ENCODE assay signal across 11 cellular contexts in the genomic region with DNA sequence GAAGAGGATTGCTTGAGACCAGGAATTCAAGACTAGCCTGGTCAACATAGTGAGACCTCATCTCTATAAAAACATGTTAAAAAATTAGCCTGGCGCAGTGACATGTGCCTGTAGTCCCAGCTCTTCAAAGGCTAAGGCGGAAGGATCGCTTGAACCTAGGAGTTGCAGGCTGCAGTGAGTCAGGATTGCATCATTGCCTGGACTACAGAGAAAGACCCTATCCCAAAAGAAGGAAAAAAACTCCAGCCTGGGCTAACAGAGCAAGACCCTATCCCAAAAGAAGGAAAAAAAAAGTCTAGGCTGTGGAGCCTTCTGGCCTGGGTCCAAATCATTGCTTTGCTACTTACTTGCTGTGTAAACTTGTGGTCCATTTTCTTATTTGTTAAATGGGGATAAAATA. TPM values are rescaled to one million over a fixed set of nuclear protein-coding genes. Genes with fewer than 3 reads are reported as not detected.
A peak's percentile ranks its signal among the peaks of the same experiment; 100 is the strongest.
DNase-seq lines count a peak whose midpoint lies in the region; ATAC-seq, FAIRE-seq and TF ChIP-seq lines count a peak whose summit lies in the region.
"Had no signal": no experiment of that assay in that cellular context is flagged by ENCODE, and none has a peak within 500 bp of the region (broad histone marks: within the 10 kb centered on the region; RNA-seq: fewer than 3 reads in every experiment).

No MANE protein-coding gene starts in this region.

- TF ChIP-seq RAD21 in IMR-90 (IDR thresholded peaks at IDR 0.05; ENCODE audit: low read length) = no peak

- no peak overlapping the region for H2BK20ac ChIP-seq in IMR-90 (ENCODE audit: low read depth, low read length)

- no peaks in the 10 kb centered on the region for H3K9me3 ChIP-seq in IMR-90 (ENCODE audit: control insufficient read depth, insufficient read depth, low read length)
- H3K9me3 ChIP-seq: BLaER1 treated with 17β-estradiol and CSF1 and Interleukin-3, amounts not matched to agents 10 nM and 100 nM had no signal

- CTCF ChIA-PET in IMR-90 (lab: Yijun Ruan, JAX) (no interaction called here), HEK293T (lab: Yijun Ruan, JAX) (no interaction called here)

- H2AK5ac ChIP-seq in IMR-90 (ENCODE audit: low read depth, low read length) = no peak overlapping the region

- H2BK120ac ChIP-seq in IMR-90 (ENCODE audit: low read depth, low read length) = no peak overlapping the region

- dilution Hi-C loops in IMR-90 (cut with HindIII; ENCODE audit: low sequenced_read_pairs, unreplicated experiment) = no loop called here

- H3K56ac ChIP-seq in IMR-90 (ENCODE audit: extremely low read depth, insufficient read depth, low read length) = no peak overlapping the region

- no peak overlapping the region for H2AK9ac ChIP-seq in IMR-90 (replicated peaks; ENCODE audit: low read depth, low read length, poor library complexity)

- no peak overlapping the region for H4K8ac ChIP-seq in IMR-90 (ENCODE audit: low read depth in 2 of 2, low read length in 2 of 2)

- H3K9ac ChIP-seq in IMR-90 (ENCODE audit: low read depth, low read length) = no peak overlapping the region
- H3K9ac ChIP-seq: BLaER1 treated with 17β-estradiol and CSF1 and Interleukin-3, amounts not matched to agents 10 nM and 100 nM had no signal

- no peak overlapping the region for H2BK5ac ChIP-seq in IMR-90 (ENCODE audit: low read depth, low read length, poor library complexity, severe bottlenecking)

- no peak for ATAC-seq in IMR-90 (ENCODE audit: low read depth)

- intact Hi-C loops in IMR-90 (cut with micrococcal nuclease) = no loop called here

- H3K4me1 ChIP-seq in IMR-90 (ENCODE audit: control insufficient read depth, insufficient read depth, low read length) = no peaks in the 10 kb centered on the region

- POLR2A ChIA-PET in IMR-90 (lab: Charles Lee; ENCODE audit: unreplicated experiment) = interaction anchor here (0.5 kb wide), 1 partner anchor 168 kb away, joined by 3 read pairs; no protein-coding TSS in a partner anchor
- POLR2A ChIA-PET in HEK293T (lab: Yijun Ruan, JAX) = interaction anchor here (2.0 kb wide), 1 partner anchor 27 kb away, joined by 7 read pairs; a partner anchor contains a TSS

- peaks cover 3% of the 10 kb centered on the region; the same call in 1 of the 2 replicates for H3K36me3 ChIP-seq in IMR-90 (ENCODE audit: control insufficient read depth, insufficient read depth, low read length)
- H3K36me3 ChIP-seq in bronchial epithelial cell (ENCODE audit: control insufficient read depth, insufficient read depth, low read length) = no peaks in the 10 kb centered on the region

- TF ChIP-seq CTCF in IMR-90 (conservative IDR thresholded peaks at IDR 0.05; ENCODE audit: low read depth, low read length) (no peak), bronchial epithelial cell (IDR thresholded peaks at IDR 0.05; ENCODE audit: insufficient read depth, low read length, severe bottlenecking) (no peak), fibroblast of mammary gland (conservative IDR thresholded peaks at IDR 0.05; ENCODE audit: control insufficient read depth, insufficient read depth, low read depth, low read length) (no peak)

- FAIRE-seq in bronchial epithelial cell (lab: Jason Lieb, UNC) = peak; percentile 13
- FAIRE-seq in RCC 7860 (lab: Jason Lieb, UNC) = no peak
- FAIRE-seq: H54 had no signal

- no CpG with 5 or more reads among the region's 3 CpGs for WGBS in IMR-90 (ENCODE audit: extremely low coverage in 2 of 2, insufficient read length in 1 of 2), 2 experiments

- in situ Hi-C loops in IMR-90 (cut with MboI; ENCODE audit: low sequenced_read_pairs) = no loop called here

- no peak overlapping the region for H2BK15ac ChIP-seq in IMR-90 (ENCODE audit: low read depth, low read length)

- no peak overlapping the region for H4K5ac ChIP-seq in IMR-90 (ENCODE audit: low read depth, low read length)

- no peak overlapping the region for H3K18ac ChIP-seq in IMR-90 (ENCODE audit: low read depth, low read length)

- H3K4ac ChIP-seq in IMR-90 (ENCODE audit: low read depth, low read length) = no peak overlapping the region

- H3K27ac ChIP-seq in IMR-90 (ENCODE audit: insufficient read depth, low read length) (no peak overlapping the region), temporal lobe (ENCODE audit: low read depth, low read length) (peak overlapping the region; percentile 78)
- H3K27ac ChIP-seq: BLaER1 treated with 17β-estradiol and CSF1 and Interleukin-3, amounts not matched to agents 10 nM and 100 nM had no signal

- H3K79me1 ChIP-seq in IMR-90 (ENCODE audit: low read depth in 1 of 2, low read length in 2 of 2) = peaks cover 18 to 29% of the 10 kb centered on the region in 2 experiments

- no peak for TF ChIP-seq POLR2A in IMR-90 (IDR thresholded peaks at IDR 0.05; ENCODE audit: low read depth, low read length)

- no peaks in the 10 kb centered on the region for H4K20me1 ChIP-seq in IMR-90 (ENCODE audit: insufficient read depth, low read length)
- H4K20me1 ChIP-seq: BLaER1 treated with 17β-estradiol and CSF1 and Interleukin-3, amounts not matched to agents 10 nM and 100 nM had no signal

- H4K91ac ChIP-seq in IMR-90 (ENCODE audit: insufficient read depth, low read depth, low read length) = no peak overlapping the region

- no TSS peak for BruUV-seq in IMR-90 (replicated peaks; lab: Mats Ljungman, UMichigan)

- H3K23ac ChIP-seq in IMR-90 (ENCODE audit: low read depth, low read length) = no peak overlapping the region

- no peak for DNase-seq in IMR-90
- DNase-seq in bronchial epithelial cell (ENCODE audit: low read depth) = no peak
- DNase-seq in fibroblast of mammary gland (ENCODE audit: low read depth) = peak; percentile 7
- no peak for DNase-seq in RCC 7860 (ENCODE audit: low spot score)
- DNase-seq in NCI-H2029 (lab: John Stamatoyannopoulos, UW) = no peak
- no peak for DNase-seq in HEK293T (ENCODE audit: extremely low spot score)
- DNase-seq: ACHN; CD4-positive, CD25-positive, alpha-beta regulatory T cell had no signal

- H3K9me1 ChIP-seq in IMR-90 (ENCODE audit: insufficient read depth, low read length) = no peaks in the 10 kb centered on the region; the same call in 1 of the 2 replicates

- H3K27me3 ChIP-seq in IMR-90 (ENCODE audit: control insufficient read depth, insufficient read depth, low read length) (no peaks in the 10 kb centered on the region), bronchial epithelial cell (ENCODE audit: control insufficient read depth, insufficient read depth, low read length) (no peaks in the 10 kb centered on the region)
- H3K27me3 ChIP-seq: BLaER1 treated with 17β-estradiol and CSF1 and Interleukin-3, amounts not matched to agents 10 nM and 100 nM had no signal

- no peak overlapping the region for H3K4me2 ChIP-seq in IMR-90 (ENCODE audit: low read depth, low read length)
- H3K4me2 ChIP-seq: BLaER1 treated with 17β-estradiol and CSF1 and Interleukin-3, amounts not matched to agents 10 nM and 100 nM had no signal

- no peak overlapping the region for H2AFZ ChIP-seq in IMR-90 (replicated peaks; ENCODE audit: low read length, poor library complexity)

- H3K14ac ChIP-seq in IMR-90 (replicated peaks; ENCODE audit: low read depth, low read length) = no peak overlapping the region

- H3K4me3 ChIP-seq in IMR-90 (ENCODE audit: insufficient read depth, low read depth, low read length) (no peak overlapping the region), bronchial epithelial cell (ENCODE audit: low read depth, low read length) (no peak overlapping the region), fibroblast of mammary gland (ENCODE audit: control insufficient read depth, low read depth, low read length) (no peak overlapping the region)
- H3K4me3 ChIP-seq: BLaER1 treated with 17β-estradiol and CSF1 and Interleukin-3, amounts not matched to agents 10 nM and 100 nM had no signal

TF ChIP-seq in IMR-90, 13 proteins besides CTCF, POLR2A, EP300 and RAD21:
- TF ChIP-seq RCOR1 (IDR thresholded peaks at IDR 0.05; ENCODE audit: insufficient replicate concordance, low read length) (no peak), MXI1 (IDR thresholded peaks at IDR 0.05; ENCODE audit: borderline replicate concordance, low read depth, low read length) (no peak), MAFK (IDR thresholded peaks at IDR 0.05; ENCODE audit: low read depth, low read length) (no peak), MAZ (IDR thresholded peaks at IDR 0.05; ENCODE audit: borderline replicate concordance, low read depth, low read length) (no peak), CEBPB (IDR thresholded peaks at IDR 0.05; ENCODE audit: low read depth, low read length) (peak; percentile 47), NFE2L2 (IDR thresholded peaks at IDR 0.05; ENCODE audit: low read depth, low read length) (no peak), CHD1 (IDR thresholded peaks at IDR 0.05; ENCODE audit: low read depth, low read length) (no peak), RFX5 (IDR thresholded peaks at IDR 0.05; ENCODE audit: low read depth, low read length) (no peak)

TF ChIP-seq in HEK293T, 16 proteins besides CTCF, POLR2A, EP300 and RAD21 (continues in another document):
- TF ChIP-seq ARNT (IDR thresholded peaks at IDR 0.05) (no peak), FOXK2 (IDR thresholded peaks at IDR 0.05) (no peak), ZNF384 (IDR thresholded peaks at IDR 0.05) (no peak), SUZ12 (IDR thresholded peaks at IDR 0.05) (no peak), L3MBTL2 (conservative IDR thresholded peaks at IDR 0.05) (no peak), LEF1 (IDR thresholded peaks at IDR 0.05; ENCODE audit: borderline replicate concordance) (no peak), HDGF (IDR thresholded peaks at IDR 0.05; ENCODE audit: borderline replicate concordance) (no peak), NFRKB (IDR thresholded peaks at IDR 0.05) (no peak)

RNA-seq across cellular contexts. Expression of a gene that starts 4.9 kb away (rescaled TPM):
- total RNA-seq in IMR-90 (2012; rRNA removed) = 7.7 and 11.9 TPM in 2 replicates
- 3.7 and 4.7 TPM in 2 replicates for polyA plus RNA-seq in IMR-90 (2012; rRNA removed)
- polyA plus RNA-seq in IMR-90 (2012; cell fraction: cytosol; rRNA removed) = 0.62 and 0.67 TPM in 2 replicates
- polyA plus RNA-seq in IMR-90 (2012; cell fraction: nucleus; rRNA removed; ENCODE audit: low replicate concordance) = 0.50 and 3.1 TPM in 2 replicates
- total RNA-seq in bronchial epithelial cell = 3.9 and 10.8 TPM in 2 replicates
- total RNA-seq in temporal lobe = 73.5 TPM

RNA-seq across cellular contexts. Expression of a gene that starts 6.8 kb away (rescaled TPM):
- total RNA-seq in IMR-90 (2012; rRNA removed) (62.4 and 64.2 TPM in 2 replicates), bronchial epithelial cell (111 and 124 TPM in 2 replicates), temporal lobe (29.7 TPM)
- 36.7 and 50.1 TPM in 2 replicates for polyA plus RNA-seq in IMR-90 (2012; rRNA removed)
- polyA plus RNA-seq in IMR-90 (2012; cell fraction: cytosol; rRNA removed) = 20.2 and 23.2 TPM in 2 replicates
- polyA plus RNA-seq in IMR-90 (2012; cell fraction: nucleus; rRNA removed; ENCODE audit: low replicate concordance) = 4.5 and 12.3 TPM in 2 replicates

RNA-seq across cellular contexts. Expression of a gene that starts 26.8 kb away (rescaled TPM):
- total RNA-seq in IMR-90 (2012; rRNA removed) (20.3 and 28.0 TPM in 2 replicates), bronchial epithelial cell (6.8 and 14.7 TPM in 2 replicates), temporal lobe (34.7 TPM)
- 37.1 and 40.1 TPM in 2 replicates for polyA plus RNA-seq in IMR-90 (2012; rRNA removed)
- polyA plus RNA-seq in IMR-90 (2012; cell fraction: cytosol; rRNA removed) = 18.9 and 20.9 TPM in 2 replicates
- polyA plus RNA-seq in IMR-90 (2012; cell fraction: nucleus; rRNA removed; ENCODE audit: low replicate concordance) = 22.9 and 42.0 TPM in 2 replicates
